ENCODE assay signal across 2 cellular contexts in the genomic region with DNA sequence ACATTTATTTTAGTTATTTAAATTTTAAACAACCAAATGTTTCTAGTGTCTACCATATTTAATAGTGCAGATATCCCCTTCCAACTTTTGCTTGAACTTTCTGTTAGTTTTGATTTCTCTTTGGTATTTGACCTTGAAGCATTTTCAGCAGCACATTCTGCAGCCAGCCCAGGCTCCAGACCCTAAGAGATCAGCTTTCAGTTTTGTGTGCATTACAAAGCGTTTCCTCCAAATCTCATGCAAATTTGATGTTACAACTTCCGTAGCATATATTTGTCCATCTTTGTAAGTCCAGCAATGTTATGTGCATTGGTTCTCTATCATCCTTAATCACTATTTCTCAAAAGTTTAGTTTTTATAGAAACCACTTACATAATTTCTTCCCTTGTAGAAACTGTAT.
TF ChIP-seq lines count a peak whose summit lies in the region.

No MANE protein-coding gene starts in this region.

TF ChIP-seq in GM23338, 12 proteins besides CTCF, POLR2A, EP300 and RAD21:
- TF ChIP-seq EZH2 (IDR thresholded peaks at IDR 0.05; ENCODE audit: low read depth, unreplicated experiment) (no peak), STAT1 (IDR thresholded peaks at IDR 0.05; ENCODE audit: unreplicated experiment) (no peak), JUNB (IDR thresholded peaks at IDR 0.05; ENCODE audit: unreplicated experiment) (no peak), CREB1 (CRISPR knock-in tag; IDR thresholded peaks at IDR 0.05; ENCODE audit: low read depth) (no peak), EZH2phosphoT487 (IDR thresholded peaks at IDR 0.05; ENCODE audit: unreplicated experiment) (no peak)
- TF ChIP-seq, protein P1, sequence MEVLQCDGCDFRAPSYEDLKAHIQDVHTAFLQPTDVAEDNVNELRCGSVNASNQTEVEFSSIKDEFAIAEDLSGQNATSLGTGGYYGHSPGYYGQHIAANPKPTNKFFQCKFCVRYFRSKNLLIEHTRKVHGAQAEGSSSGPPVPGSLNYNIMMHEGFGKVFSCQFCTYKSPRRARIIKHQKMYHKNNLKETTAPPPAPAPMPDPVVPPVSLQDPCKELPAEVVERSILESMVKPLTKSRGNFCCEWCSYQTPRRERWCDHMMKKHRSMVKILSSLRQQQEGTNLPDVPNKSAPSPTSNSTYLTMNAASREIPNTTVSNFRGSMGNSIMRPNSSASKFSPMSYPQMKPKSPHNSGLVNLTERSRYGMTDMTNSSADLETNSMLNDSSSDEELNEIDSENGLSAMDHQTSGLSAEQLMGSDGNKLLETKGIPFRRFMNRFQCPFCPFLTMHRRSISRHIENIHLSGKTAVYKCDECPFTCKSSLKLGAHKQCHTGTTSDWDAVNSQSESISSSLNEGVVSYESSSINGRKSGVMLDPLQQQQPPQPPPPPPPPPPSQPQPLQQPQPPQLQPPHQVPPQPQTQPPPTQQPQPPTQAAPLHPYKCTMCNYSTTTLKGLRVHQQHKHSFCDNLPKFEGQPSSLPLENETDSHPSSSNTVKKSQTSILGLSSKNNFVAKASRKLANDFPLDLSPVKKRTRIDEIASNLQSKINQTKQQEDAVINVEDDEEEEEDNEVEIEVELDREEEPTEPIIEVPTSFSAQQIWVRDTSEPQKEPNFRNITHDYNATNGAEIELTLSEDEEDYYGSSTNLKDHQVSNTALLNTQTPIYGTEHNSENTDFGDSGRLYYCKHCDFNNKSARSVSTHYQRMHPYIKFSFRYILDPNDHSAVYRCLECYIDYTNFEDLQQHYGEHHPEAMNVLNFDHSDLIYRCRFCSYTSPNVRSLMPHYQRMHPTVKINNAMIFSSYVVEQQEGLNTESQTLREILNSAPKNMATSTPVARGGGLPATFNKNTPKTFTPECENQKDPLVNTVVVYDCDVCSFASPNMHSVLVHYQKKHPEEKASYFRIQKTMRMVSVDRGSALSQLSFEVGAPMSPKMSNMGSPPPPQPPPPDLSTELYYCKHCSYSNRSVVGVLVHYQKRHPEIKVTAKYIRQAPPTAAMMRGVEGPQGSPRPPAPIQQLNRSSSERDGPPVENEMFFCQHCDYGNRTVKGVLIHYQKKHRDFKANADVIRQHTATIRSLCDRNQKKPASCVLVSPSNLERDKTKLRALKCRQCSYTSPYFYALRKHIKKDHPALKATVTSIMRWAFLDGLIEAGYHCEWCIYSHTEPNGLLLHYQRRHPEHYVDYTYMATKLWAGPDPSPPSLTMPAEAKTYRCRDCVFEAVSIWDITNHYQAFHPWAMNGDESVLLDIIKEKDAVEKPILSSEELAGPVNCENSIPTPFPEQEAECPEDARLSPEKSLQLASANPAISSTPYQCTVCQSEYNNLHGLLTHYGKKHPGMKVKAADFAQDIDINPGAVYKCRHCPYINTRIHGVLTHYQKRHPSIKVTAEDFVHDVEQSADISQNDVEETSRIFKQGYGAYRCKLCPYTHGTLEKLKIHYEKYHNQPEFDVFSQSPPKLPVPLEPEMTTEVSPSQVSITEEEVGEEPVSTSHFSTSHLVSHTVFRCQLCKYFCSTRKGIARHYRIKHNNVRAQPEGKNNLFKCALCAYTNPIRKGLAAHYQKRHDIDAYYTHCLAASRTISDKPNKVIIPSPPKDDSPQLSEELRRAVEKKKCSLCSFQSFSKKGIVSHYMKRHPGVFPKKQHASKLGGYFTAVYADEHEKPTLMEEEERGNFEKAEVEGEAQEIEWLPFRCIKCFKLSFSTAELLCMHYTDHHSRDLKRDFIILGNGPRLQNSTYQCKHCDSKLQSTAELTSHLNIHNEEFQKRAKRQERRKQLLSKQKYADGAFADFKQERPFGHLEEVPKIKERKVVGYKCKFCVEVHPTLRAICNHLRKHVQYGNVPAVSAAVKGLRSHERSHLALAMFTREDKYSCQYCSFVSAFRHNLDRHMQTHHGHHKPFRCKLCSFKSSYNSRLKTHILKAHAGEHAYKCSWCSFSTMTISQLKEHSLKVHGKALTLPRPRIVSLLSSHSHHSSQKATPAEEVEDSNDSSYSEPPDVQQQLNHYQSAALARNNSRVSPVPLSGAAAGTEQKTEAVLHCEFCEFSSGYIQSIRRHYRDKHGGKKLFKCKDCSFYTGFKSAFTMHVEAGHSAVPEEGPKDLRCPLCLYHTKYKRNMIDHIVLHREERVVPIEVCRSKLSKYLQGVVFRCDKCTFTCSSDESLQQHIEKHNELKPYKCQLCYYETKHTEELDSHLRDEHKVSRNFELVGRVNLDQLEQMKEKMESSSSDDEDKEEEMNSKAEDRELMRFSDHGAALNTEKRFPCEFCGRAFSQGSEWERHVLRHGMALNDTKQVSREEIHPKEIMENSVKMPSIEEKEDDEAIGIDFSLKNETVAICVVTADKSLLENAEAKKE (CRISPR knock-in tag; IDR thresholded peaks at IDR 0.05) = no peak
- TF ChIP-seq, protein P2, sequence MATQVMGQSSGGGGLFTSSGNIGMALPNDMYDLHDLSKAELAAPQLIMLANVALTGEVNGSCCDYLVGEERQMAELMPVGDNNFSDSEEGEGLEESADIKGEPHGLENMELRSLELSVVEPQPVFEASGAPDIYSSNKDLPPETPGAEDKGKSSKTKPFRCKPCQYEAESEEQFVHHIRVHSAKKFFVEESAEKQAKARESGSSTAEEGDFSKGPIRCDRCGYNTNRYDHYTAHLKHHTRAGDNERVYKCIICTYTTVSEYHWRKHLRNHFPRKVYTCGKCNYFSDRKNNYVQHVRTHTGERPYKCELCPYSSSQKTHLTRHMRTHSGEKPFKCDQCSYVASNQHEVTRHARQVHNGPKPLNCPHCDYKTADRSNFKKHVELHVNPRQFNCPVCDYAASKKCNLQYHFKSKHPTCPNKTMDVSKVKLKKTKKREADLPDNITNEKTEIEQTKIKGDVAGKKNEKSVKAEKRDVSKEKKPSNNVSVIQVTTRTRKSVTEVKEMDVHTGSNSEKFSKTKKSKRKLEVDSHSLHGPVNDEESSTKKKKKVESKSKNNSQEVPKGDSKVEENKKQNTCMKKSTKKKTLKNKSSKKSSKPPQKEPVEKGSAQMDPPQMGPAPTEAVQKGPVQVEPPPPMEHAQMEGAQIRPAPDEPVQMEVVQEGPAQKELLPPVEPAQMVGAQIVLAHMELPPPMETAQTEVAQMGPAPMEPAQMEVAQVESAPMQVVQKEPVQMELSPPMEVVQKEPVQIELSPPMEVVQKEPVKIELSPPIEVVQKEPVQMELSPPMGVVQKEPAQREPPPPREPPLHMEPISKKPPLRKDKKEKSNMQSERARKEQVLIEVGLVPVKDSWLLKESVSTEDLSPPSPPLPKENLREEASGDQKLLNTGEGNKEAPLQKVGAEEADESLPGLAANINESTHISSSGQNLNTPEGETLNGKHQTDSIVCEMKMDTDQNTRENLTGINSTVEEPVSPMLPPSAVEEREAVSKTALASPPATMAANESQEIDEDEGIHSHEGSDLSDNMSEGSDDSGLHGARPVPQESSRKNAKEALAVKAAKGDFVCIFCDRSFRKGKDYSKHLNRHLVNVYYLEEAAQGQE (IDR thresholded peaks at IDR 0.05; ENCODE audit: unreplicated experiment) = no peak

TF ChIP-seq in HepG2, 621 proteins besides CTCF, POLR2A, EP300 and RAD21:
- no peak for TF ChIP-seq SP5 (CRISPR knock-in tag; IDR thresholded peaks at IDR 0.05; ENCODE audit: borderline replicate concordance, low read depth)
- no peak for TF ChIP-seq STAT5B (CRISPR knock-in tag; IDR thresholded peaks at IDR 0.05)
- TF ChIP-seq, protein P3, sequence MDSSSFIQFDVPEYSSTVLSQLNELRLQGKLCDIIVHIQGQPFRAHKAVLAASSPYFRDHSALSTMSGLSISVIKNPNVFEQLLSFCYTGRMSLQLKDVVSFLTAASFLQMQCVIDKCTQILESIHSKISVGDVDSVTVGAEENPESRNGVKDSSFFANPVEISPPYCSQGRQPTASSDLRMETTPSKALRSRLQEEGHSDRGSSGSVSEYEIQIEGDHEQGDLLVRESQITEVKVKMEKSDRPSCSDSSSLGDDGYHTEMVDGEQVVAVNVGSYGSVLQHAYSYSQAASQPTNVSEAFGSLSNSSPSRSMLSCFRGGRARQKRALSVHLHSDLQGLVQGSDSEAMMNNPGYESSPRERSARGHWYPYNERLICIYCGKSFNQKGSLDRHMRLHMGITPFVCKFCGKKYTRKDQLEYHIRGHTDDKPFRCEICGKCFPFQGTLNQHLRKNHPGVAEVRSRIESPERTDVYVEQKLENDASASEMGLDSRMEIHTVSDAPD (CRISPR knock-in tag; IDR thresholded peaks at IDR 0.05) = no peak
- no peak for TF ChIP-seq IRF1 (CRISPR knock-in tag; IDR thresholded peaks at IDR 0.05; ENCODE audit: low read depth)
